Comparison of ENCODE assay signal across 19 cellular contexts in the genomic region with DNA sequence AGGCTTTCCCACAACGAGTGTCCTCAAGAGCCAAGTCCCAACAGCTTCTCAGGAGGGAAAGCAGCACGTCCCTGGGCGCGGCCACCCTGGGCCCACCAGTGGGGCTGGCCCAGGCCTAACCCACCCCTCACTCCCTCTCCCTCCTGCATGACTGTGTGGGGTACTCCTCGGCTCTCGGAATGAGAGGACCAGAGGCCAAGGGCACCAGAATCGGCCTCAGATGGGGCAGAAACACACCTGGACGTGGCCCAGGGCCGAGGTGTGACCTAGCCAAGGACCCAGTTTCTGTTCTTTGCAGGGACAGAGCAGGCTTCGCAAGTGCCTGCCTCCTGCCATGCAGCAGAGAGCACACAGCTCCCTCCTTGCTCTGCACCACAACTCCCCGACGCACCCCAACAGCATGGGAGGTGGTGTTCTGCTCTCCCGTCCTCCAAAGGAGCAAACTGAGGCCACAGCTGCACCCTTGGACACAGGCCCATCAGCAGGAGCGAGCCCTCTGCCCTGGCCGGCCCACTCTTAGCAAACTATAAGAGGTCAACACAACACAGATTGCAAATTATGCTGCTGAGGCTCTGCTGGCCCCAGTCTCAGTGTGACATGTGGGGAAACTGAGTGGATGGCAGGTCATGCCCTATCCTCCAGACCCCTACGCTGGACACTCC. TPM values are rescaled to one million over a fixed set of nuclear protein-coding genes. Genes with fewer than 3 reads are reported as not detected.
A peak's percentile ranks its signal among the peaks of the same experiment; 100 is the strongest.
DNase-seq lines count a peak whose midpoint lies in the region; ATAC-seq and TF ChIP-seq lines count a peak whose summit lies in the region.
"Had no signal": no experiment of that assay in that cellular context is flagged by ENCODE, and none has a peak within 500 bp of the region (broad histone marks: within the 10 kb centered on the region; RNA-seq: fewer than 3 reads in every experiment).

No MANE protein-coding gene starts in this region.

- H3K9ac ChIP-seq in IMR-90 (ENCODE audit: low read depth, low read length) (peak overlapping the region; percentile 28), liver (ENCODE audit: low read depth in 1 of 2, low read length in 2 of 2) (no peak overlapping the region)

- no peak overlapping the region for H3K4me2 ChIP-seq in IMR-90 (ENCODE audit: low read depth, low read length)
- H3K4me2 ChIP-seq: PC-9 had no signal

- 0 out of 2 replicates have a peak overlapping the region, but pooled peaks have one; percentile 8 for H3K23ac ChIP-seq in IMR-90 (ENCODE audit: low read depth, low read length)

- H3K9me3 Mint-ChIP-seq in osteocyte (ENCODE audit: unreplicated experiment) = no peaks in the 10 kb centered on the region

- peaks cover 60% of the 10 kb centered on the region for H4K20me1 ChIP-seq in IMR-90 (ENCODE audit: insufficient read depth, low read length)

- no peak overlapping the region for H3K56ac ChIP-seq in IMR-90 (ENCODE audit: extremely low read depth, insufficient read depth, low read length)

- peak overlapping the region; percentile 57 for H3K18ac ChIP-seq in IMR-90 (ENCODE audit: low read depth, low read length)

- TF ChIP-seq POLR2A in IMR-90 (IDR thresholded peaks at IDR 0.05; ENCODE audit: low read depth, low read length) (no peak), adrenal gland (IDR thresholded peaks at IDR 0.05) (no peak)

- no TSS peak for BruUV-seq in IMR-90 (replicated peaks; lab: Mats Ljungman, UMichigan)

- intact Hi-C loops in IMR-90 (cut with micrococcal nuclease) (no loop called here), adrenal gland (cut with DNase I) (no loop called here)

- peak overlapping the region; percentile 100 for H4K91ac ChIP-seq in IMR-90 (ENCODE audit: insufficient read depth, low read depth, low read length)

- peak overlapping the region; percentile 35 for H2AK9ac ChIP-seq in IMR-90 (replicated peaks; ENCODE audit: low read depth, low read length, poor library complexity)

- H4K5ac ChIP-seq in IMR-90 (ENCODE audit: low read depth, low read length) = peak overlapping the region; percentile 68

- peaks cover 51% of the 10 kb centered on the region for H3K9me1 ChIP-seq in IMR-90 (ENCODE audit: insufficient read depth, low read length)

- no peak overlapping the region for H3K4me3 ChIP-seq in IMR-90 (ENCODE audit: insufficient read depth, low read depth, low read length)
- no peak overlapping the region for H3K4me3 ChIP-seq in adrenal gland
- no peak overlapping the region for H3K4me3 ChIP-seq in liver (ENCODE audit: low read depth in 1 of 3, low read length in 3 of 3)
- H3K4me3 ChIP-seq: GM12878, PC-9, SK-N-MC had no signal

- H3K36me3 ChIP-seq in IMR-90 (ENCODE audit: control insufficient read depth, insufficient read depth, low read length) (peaks cover 35% of the 10 kb centered on the region), adrenal gland (replicated peaks in 1 of 2) (no peaks in the 10 kb centered on the region), liver (ENCODE audit: control insufficient read depth in 4 of 4, insufficient read depth in 3 of 4, low read depth in 1 of 4, low read length in 3 of 4) (no peaks in the 10 kb centered on the region)

- H2BK120ac ChIP-seq in IMR-90 (ENCODE audit: low read depth, low read length) = peak overlapping the region; percentile 99; the same call in 1 of the 2 replicates

- TF ChIP-seq RAD21 in IMR-90 (IDR thresholded peaks at IDR 0.05; ENCODE audit: low read length) (no peak), liver (IDR thresholded peaks at IDR 0.05) (no peak)

- H3K27ac ChIP-seq in IMR-90 (ENCODE audit: insufficient read depth, low read length) = peak overlapping the region; percentile 96
- peak overlapping the region in 3 of 5 donors; percentile 12 to 94 (median 42) for H3K27ac ChIP-seq in adrenal gland
- peak overlapping the region; percentile 3 to 15 for H3K27ac ChIP-seq in liver (ENCODE audit: low read depth in 1 of 2, low read length in 2 of 2)
- H3K27ac ChIP-seq: C4-2B, PC-9, SK-N-MC had no signal

- 0 out of 2 replicates have a peak overlapping the region, but pooled peaks have one; percentile 26 for H3K14ac ChIP-seq in IMR-90 (replicated peaks; ENCODE audit: low read depth, low read length)

- H3K27me3 Mint-ChIP-seq in osteocyte (ENCODE audit: unreplicated experiment) = no peaks in the 10 kb centered on the region

- H3K4me3 Mint-ChIP-seq in osteocyte (ENCODE audit: unreplicated experiment) = no peak overlapping the region

- TF ChIP-seq CTCF in IMR-90 (conservative IDR thresholded peaks at IDR 0.05; ENCODE audit: low read depth, low read length) = no peak
- TF ChIP-seq CTCF in adrenal gland (IDR thresholded peaks at IDR 0.05) = no peak
- TF ChIP-seq CTCF in liver (IDR thresholded peaks at IDR 0.05; ENCODE audit: low read depth, low read length, missing input control) = no peak
- TF ChIP-seq CTCF in osteocyte (IDR thresholded peaks at IDR 0.05) = no peak

- peaks cover 2% of the 10 kb centered on the region for H3K36me3 Mint-ChIP-seq in osteocyte (ENCODE audit: unreplicated experiment)

- H3K79me1 ChIP-seq in IMR-90 (ENCODE audit: low read depth in 1 of 2, low read length in 2 of 2) = peaks cover 49 to 89% of the 10 kb centered on the region in 2 experiments

- CTCF ChIA-PET in IMR-90 (lab: Yijun Ruan, JAX) = interaction anchor here (1.1 kb wide), 1 partner anchor 39 kb away, joined by 3 read pairs; no protein-coding TSS in a partner anchor

- ATAC-seq in IMR-90 (ENCODE audit: low read depth) = no peak
- ATAC-seq in HG03196 (IDR thresholded peaks at IDR 0.05; ENCODE audit: unreplicated experiment) = no peak
- ATAC-seq: GM12878 had no signal

- H2BK15ac ChIP-seq in IMR-90 (ENCODE audit: low read depth, low read length) = peak overlapping the region; percentile 38; the same call in 2 of the 3 replicates

- dilution Hi-C loops in IMR-90 (cut with HindIII; ENCODE audit: low sequenced_read_pairs, unreplicated experiment) = no loop called here

- peak overlapping the region; percentile 99 for H3K4ac ChIP-seq in IMR-90 (ENCODE audit: low read depth, low read length)

- in situ Hi-C loops in IMR-90 (cut with MboI; ENCODE audit: low sequenced_read_pairs) = no loop called here

- peak overlapping the region; percentile 35 for H2AFZ ChIP-seq in IMR-90 (replicated peaks; ENCODE audit: low read length, poor library complexity)
- H2AFZ ChIP-seq: PC-9 had no signal

- peaks cover 60% of the 10 kb centered on the region for H3K4me1 Mint-ChIP-seq in osteocyte (ENCODE audit: unreplicated experiment)

- H2BK5ac ChIP-seq in IMR-90 (ENCODE audit: low read depth, low read length, poor library complexity, severe bottlenecking) = peak overlapping the region; percentile 48

- H3K27me3 ChIP-seq in IMR-90 (ENCODE audit: control insufficient read depth, insufficient read depth, low read length) = no peaks in the 10 kb centered on the region
- no peaks in the 10 kb centered on the region for H3K27me3 ChIP-seq in adrenal gland
- no peaks in the 10 kb centered on the region for H3K27me3 ChIP-seq in liver (ENCODE audit: control insufficient read depth in 4 of 4, insufficient read depth in 4 of 4, low read length in 3 of 4)

- peak overlapping the region; percentile 97 for H2AK5ac ChIP-seq in IMR-90 (ENCODE audit: low read depth, low read length)

- DNase-seq in IMR-90 = no peak
- DNase-seq in adrenal gland = peak in 1 of 7 donors; percentile 29
- DNase-seq in osteocyte (ENCODE audit: extremely low spot score, unreplicated experiment) = no peak
- DNase-seq in NCI-H82 treated with DMSO at 0.1 percent for 48 hours (lab: John Stamatoyannopoulos, UW; ENCODE audit: unreplicated experiment) = no peak
- no peak for DNase-seq in NCI-H82 (lab: John Stamatoyannopoulos, UW)
- DNase-seq: DND-41, GDM1, GOT3, MV-4-11, NCI-H1417, NCI-H1930, NCI-H446 treated with DMSO at 0.1 percent for 48 hours, NCI-H748 treated with DMSO at 0.1 percent for 48 hours, PC-9 had no signal

- H3K27ac Mint-ChIP-seq in osteocyte (ENCODE audit: unreplicated experiment) = peak overlapping the region; percentile 47

- WGBS in IMR-90 (ENCODE audit: extremely low coverage in 2 of 2, insufficient read length in 1 of 2), 2 experiments = 96% methylated on average over 4 of the region's 16 CpGs; no CpG with 5 or more reads in 1 of the 2 experiments
- WGBS in adrenal gland, 4 donors = 49 to 71% (median 68%) methylated on average over 11 to 16 of the region's 16 CpGs
- WGBS in liver = 48% methylated on average over 16 of the region's 16 CpGs

- H4K8ac ChIP-seq in IMR-90 (ENCODE audit: low read depth in 2 of 2, low read length in 2 of 2) = peak overlapping the region; percentile 26 to 66; a peak in 3 of 4 replicates

- peaks cover 53% of the 10 kb centered on the region for H3K4me1 ChIP-seq in IMR-90 (ENCODE audit: control insufficient read depth, insufficient read depth, low read length)
- peaks cover 47 to 59% of the 10 kb centered on the region in 2 donors for H3K4me1 ChIP-seq in adrenal gland (replicated peaks in 1 of 2)
- peaks cover 0 to 25% (median 16%) of the 10 kb centered on the region in 4 donors for H3K4me1 ChIP-seq in liver (ENCODE audit: control insufficient read depth in 4 of 4, insufficient read depth in 4 of 4, low read length in 3 of 4)

- no peak overlapping the region; the same call in 1 of the 2 replicates for H2BK20ac ChIP-seq in IMR-90 (ENCODE audit: low read depth, low read length)

- H3K9me3 ChIP-seq in IMR-90 (ENCODE audit: control insufficient read depth, insufficient read depth, low read length) (no peaks in the 10 kb centered on the region), adrenal gland (replicated peaks in 1 of 3) (no peaks in the 10 kb centered on the region), liver (ENCODE audit: control insufficient read depth in 4 of 4, low read length in 3 of 4) (no peaks in the 10 kb centered on the region)

- POLR2A ChIA-PET in IMR-90 (lab: Charles Lee; ENCODE audit: unreplicated experiment) = no interaction called here

TF ChIP-seq in IMR-90, 13 proteins besides CTCF, POLR2A, EP300 and RAD21 (continues in another document):
- no peak for TF ChIP-seq MAZ (IDR thresholded peaks at IDR 0.05; ENCODE audit: borderline replicate concordance, low read depth, low read length)
- TF ChIP-seq NFE2L2 (IDR thresholded peaks at IDR 0.05; ENCODE audit: low read depth, low read length) = no peak
- TF ChIP-seq MXI1 (IDR thresholded peaks at IDR 0.05; ENCODE audit: borderline replicate concordance, low read depth, low read length) = no peak

TF ChIP-seq in liver, 16 proteins besides CTCF, POLR2A, EP300 and RAD21 (continues in another document):
- TF ChIP-seq HNF4A (conservative IDR thresholded peaks at IDR 0.05) = peak in 1 of 2 donors; percentile 12

RNA-seq across cellular contexts. Expression of gene HS6ST1, which starts 19.7 kb away (rescaled TPM):
- total RNA-seq in IMR-90 (2012; rRNA removed) (29.7 and 29.9 TPM in 2 replicates), adrenal gland (100 to 1,000 TPM in 6 of 8 donors, 10 to 100 TPM in 2; 74.5 to 262 (median 149) TPM), liver (10 to 100 TPM; 19.1 to 31.9 TPM), osteocyte (42.6 and 43.0 TPM in 2 replicates)
- polyA plus RNA-seq in IMR-90 (2012; rRNA removed) (36.9 and 39.7 TPM in 2 replicates), adrenal gland (10 to 100 TPM; 20.5 to 40.0 (median 35.1) TPM), liver (10 to 100 TPM; 17.9 to 31.7 TPM)
- polyA plus RNA-seq in IMR-90 (2012; cell fraction: cytosol; rRNA removed) = 22.1 and 48.3 TPM in 2 replicates
- polyA plus RNA-seq in IMR-90 (2012; cell fraction: nucleus; rRNA removed; ENCODE audit: low replicate concordance) = 21.0 and 34.4 TPM in 2 replicates

Comparison
In these comparisons a context has a peak if more than half of its experiments do, and no peak if none do; other contexts are left out.
1. H3K27ac ChIP-seq: peak in every context shown above with its lines; median percentile 96 in IMR-90; 42 in adrenal gland; 9 in liver.